18 cellular contexts compared by ENCODE assay signal in genomic region chr9:92055624-92056023, GRCh38.
"Had no signal": no experiment of that assay in that cellular context is flagged by ENCODE, and none has a peak within 500 bp of the region (broad histone marks: within the 10 kb centered on the region; RNA-seq: fewer than 3 reads in every experiment).

No MANE protein-coding gene starts in this region.

- ATAC-seq: activated CD8-positive, alpha-beta T cell treated with anti-CD3 and anti-CD28 coated beads, Interleukin-2, amount 10 ng/mL, durations not matched to agents 7 days and 5 days; effector memory CD8-positive, alpha-beta T cell; left ventricle myocardium superior; natural killer cell treated with Interleukin-12 subunit alpha and Interleukin-12 subunit beta and Interleukin-15 and Interleukin-18, amount 100 ng/mL, for 72 hours; right lobe of liver; stimulated activated naive CD8-positive, alpha-beta T cell treated with anti-CD3 and anti-CD28 coated beads, Interleukin-15, amount 100 ng/mL, for 72 hours; upper lobe of right lung had no signal

- H3K27ac ChIP-seq: ascending aorta, prostate gland, right lobe of liver, thoracic aorta, upper lobe of right lung had no signal

- FAIRE-seq: frontal cortex had no signal

- H3K4me3 Mint-ChIP-seq: activated CD4-positive, alpha-beta T cell treated with anti-CD3 and anti-CD28 coated beads, Interleukin-2, amount 10 ng/mL, durations not matched to agents 24 days and 14 days; activated CD8-positive, alpha-beta T cell treated with anti-CD3 and anti-CD28 coated beads, Interleukin-2, amount 10 ng/mL, durations not matched to agents 7 days and 5 days; effector memory CD8-positive, alpha-beta T cell; natural killer cell treated with Interleukin-12 subunit alpha and Interleukin-12 subunit beta and Interleukin-15 and Interleukin-18, amount 100 ng/mL, for 72 hours; stimulated activated naive CD8-positive, alpha-beta T cell treated with anti-CD3 and anti-CD28 coated beads, Interleukin-15, amount 100 ng/mL, for 72 hours had no signal

- H3K27me3 Mint-ChIP-seq: activated CD4-positive, alpha-beta T cell treated with anti-CD3 and anti-CD28 coated beads, Interleukin-2, amount 10 ng/mL, durations not matched to agents 24 days and 14 days; effector memory CD8-positive, alpha-beta T cell; natural killer cell treated with Interleukin-12 subunit alpha and Interleukin-12 subunit beta and Interleukin-15 and Interleukin-18, amount 100 ng/mL, for 72 hours; stimulated activated naive CD8-positive, alpha-beta T cell treated with anti-CD3 and anti-CD28 coated beads, Interleukin-15, amount 100 ng/mL, for 72 hours had no signal

- H3K4me1 ChIP-seq: ascending aorta, prostate gland, right lobe of liver, upper lobe of right lung had no signal

- H3K27me3 ChIP-seq: ascending aorta, right lobe of liver, upper lobe of right lung had no signal

- H3K9me3 ChIP-seq: prostate gland, right lobe of liver, thoracic aorta, upper lobe of right lung had no signal

- H3K27ac Mint-ChIP-seq: activated CD4-positive, alpha-beta T cell treated with anti-CD3 and anti-CD28 coated beads, Interleukin-2, amount 10 ng/mL, durations not matched to agents 24 days and 14 days; activated CD8-positive, alpha-beta T cell treated with anti-CD3 and anti-CD28 coated beads, Interleukin-2, amount 10 ng/mL, durations not matched to agents 7 days and 5 days; stimulated activated naive CD8-positive, alpha-beta T cell treated with anti-CD3 and anti-CD28 coated beads, Interleukin-15, amount 100 ng/mL, for 72 hours had no signal

- DNase-seq: activated CD4-positive, alpha-beta T cell treated with anti-CD3 and anti-CD28 coated beads, Interleukin-2, amount 10 ng/mL, durations not matched to agents 24 days and 14 days; activated CD4-positive, CD25-positive, alpha-beta regulatory T cell; activated CD8-positive, alpha-beta memory T cell treated with anti-CD3 and anti-CD28 coated beads, Interleukin-2, amount 50 U/mL, for 4 hours; activated CD8-positive, alpha-beta T cell treated with anti-CD3 and anti-CD28 coated beads, Interleukin-2, amount 10 ng/mL, durations not matched to agents 7 days and 5 days; activated naive CD4-positive, alpha-beta T cell; dermis blood vessel endothelial cell; effector memory CD8-positive, alpha-beta T cell; kidney glomerular epithelial cell; left ventricle myocardium superior; mesenchymal stem cell; right lobe of liver; stimulated activated naive CD8-positive, alpha-beta T cell treated with anti-CD3 and anti-CD28 coated beads, Interleukin-15, amount 100 ng/mL, for 72 hours; upper lobe of right lung had no signal

- H3K4me3 ChIP-seq: ascending aorta, prostate gland, right lobe of liver, thoracic aorta, upper lobe of right lung had no signal
